In genomic region chr14:61560323-61560722, GRCh38 we compare ENCODE assay signal across 13 cellular contexts.
DNase-seq lines count a peak whose midpoint lies in the region; ATAC-seq and TF ChIP-seq lines count a peak whose summit lies in the region.
"Had no signal": no experiment of that assay in that cellular context is flagged by ENCODE, and none has a peak within 500 bp of the region (broad histone marks: within the 10 kb centered on the region; RNA-seq: fewer than 3 reads in every experiment).

No MANE protein-coding gene starts in this region.

- no peak overlapping the region for H3K9ac ChIP-seq in mammary epithelial cell (ENCODE audit: insufficient read depth, low read length)

- H3K4me3 ChIP-seq in mammary epithelial cell (replicated peaks in 1 of 3; ENCODE audit: insufficient read depth in 1 of 3, low read depth in 2 of 3, low read length in 3 of 3) (no peak overlapping the region), lower lobe of right lung (no peak overlapping the region), upper lobe of right lung (no peak overlapping the region)

- H3K27ac ChIP-seq in mammary epithelial cell (ENCODE audit: insufficient read depth, low read depth, low read length): no peak overlapping the region
- peak overlapping the region; percentile 13 for H3K27ac ChIP-seq in lower lobe of right lung
- H3K27ac ChIP-seq in upper lobe of right lung: peak overlapping the region; percentile 60

- dilution Hi-C loops in mammary epithelial cell (cut with HindIII; ENCODE audit: low sequenced_read_pairs): no loop called here

- H3K4me1 Mint-ChIP-seq in MCF 10A (ENCODE audit: insufficient read depth, unreplicated experiment) (peaks cover 56% of the 10 kb centered on the region), chondrocyte (ENCODE audit: low read depth) (peaks cover 92% of the 10 kb centered on the region)

- no peak overlapping the region for H2AFZ ChIP-seq in mammary epithelial cell (ENCODE audit: low read depth, low read length)

- H3K4me1 ChIP-seq in mammary epithelial cell (ENCODE audit: insufficient read depth, low read length) (peaks cover 69% of the 10 kb centered on the region), lower lobe of right lung (peaks cover 45% of the 10 kb centered on the region), upper lobe of right lung (peaks cover 30% of the 10 kb centered on the region)

- CTCF ChIA-PET in MCF 10A (lab: Yijun Ruan, JAX) (interaction anchor here (0.6 kb wide), 1 partner anchor 694 kb away, joined by 5 read pairs; no protein-coding TSS in a partner anchor), mammary epithelial cell (lab: Charles Lee; ENCODE audit: low non-redundant PET) (no interaction called here)

- H3K36me3 ChIP-seq in mammary epithelial cell (ENCODE audit: insufficient read depth, low read length) (no peaks in the 10 kb centered on the region), lower lobe of right lung (no peaks in the 10 kb centered on the region), upper lobe of right lung (no peaks in the 10 kb centered on the region)

- ATAC-seq in lower lobe of right lung: no peak
- ATAC-seq in upper lobe of right lung: no peak
- no peak for ATAC-seq in HG03457 (IDR thresholded peaks at IDR 0.05; ENCODE audit: unreplicated experiment)

- H3K9me3 Mint-ChIP-seq in MCF 10A (ENCODE audit: unreplicated experiment) (no peaks in the 10 kb centered on the region), chondrocyte (ENCODE audit: low read depth) (peaks cover 5% of the 10 kb centered on the region)
- H3K9me3 Mint-ChIP-seq: activated B cell treated with CpG ODN at 0.5 μM for 24 hours; activated naive CD4-positive, alpha-beta T cell treated with anti-CD3 and anti-CD28 coated beads, Interleukin-2, amount 50 U/mL, for 24 hours had no signal

- H4K20me1 ChIP-seq in mammary epithelial cell (ENCODE audit: insufficient read depth, low read length): no peaks in the 10 kb centered on the region

- DNase-seq in MCF 10A (ENCODE audit: unreplicated experiment) (no peak), mammary epithelial cell (no peak), chondrocyte (ENCODE audit: low spot score) (no peak), lower lobe of right lung (no peak), upper lobe of right lung (no peak), C1 segment of cervical spinal cord (lab: John Stamatoyannopoulos, UW) (no peak)
- DNase-seq in stimulated activated CD4-positive, alpha-beta T cell treated with anti-CD3 and anti-CD28 coated beads, Interleukin-4, amount 100 ng/mL, for 4 hours: no peak
- DNase-seq: activated B cell treated with CpG ODN at 0.5 μM for 24 hours; erythroblast; midbrain; stimulated activated CD4-positive, alpha-beta T cell treated with anti-CD3 and anti-CD28 coated beads, Interleukin-2, amount 100 ng/mL, for 24 hours had no signal

- no peaks in the 10 kb centered on the region for H3K36me3 Mint-ChIP-seq in MCF 10A (ENCODE audit: insufficient read depth, unreplicated experiment)
- no peaks in the 10 kb centered on the region for H3K36me3 Mint-ChIP-seq in chondrocyte (ENCODE audit: low read depth)

- intact Hi-C loops in MCF 10A (cut with micrococcal nuclease): no loop called here
- intact Hi-C loops in mammary epithelial cell (cut with micrococcal nuclease): loop anchor here (5.0 kb wide), 1 partner anchor 92 kb away; no protein-coding TSS in a partner anchor
- intact Hi-C loops in lower lobe of right lung (cut with DNase I): no loop called here
- intact Hi-C loops in upper lobe of right lung (cut with DNase I): no loop called here

- peak overlapping the region; percentile 23 for H3K27ac Mint-ChIP-seq in MCF 10A (ENCODE audit: low read depth, unreplicated experiment)
- H3K27ac Mint-ChIP-seq in chondrocyte (ENCODE audit: unreplicated experiment): peak overlapping the region; percentile 97
- H3K27ac Mint-ChIP-seq: activated B cell treated with CpG ODN at 0.5 μM for 24 hours; activated naive CD4-positive, alpha-beta T cell treated with anti-CD3 and anti-CD28 coated beads, Interleukin-2, amount 50 U/mL, for 24 hours had no signal

- no peak overlapping the region for H3K4me2 ChIP-seq in mammary epithelial cell (ENCODE audit: insufficient read depth, low read depth, low read length)

- no peaks in the 10 kb centered on the region for H3K27me3 ChIP-seq in mammary epithelial cell (ENCODE audit: insufficient read depth, low read length)
- H3K27me3 ChIP-seq in lower lobe of right lung (ENCODE audit: low read depth): no peaks in the 10 kb centered on the region
- H3K27me3 ChIP-seq in upper lobe of right lung: no peaks in the 10 kb centered on the region

- H3K4me3 Mint-ChIP-seq in MCF 10A (ENCODE audit: unreplicated experiment) (no peak overlapping the region), chondrocyte (ENCODE audit: unreplicated experiment) (no peak overlapping the region)
- H3K4me3 Mint-ChIP-seq: activated B cell treated with CpG ODN at 0.5 μM for 24 hours; activated naive CD4-positive, alpha-beta T cell treated with anti-CD3 and anti-CD28 coated beads, Interleukin-2, amount 50 U/mL, for 24 hours had no signal

- no peaks in the 10 kb centered on the region for H3K27me3 Mint-ChIP-seq in MCF 10A (ENCODE audit: insufficient read depth, unreplicated experiment)
- no peaks in the 10 kb centered on the region for H3K27me3 Mint-ChIP-seq in chondrocyte (ENCODE audit: low read depth)
- H3K27me3 Mint-ChIP-seq: activated B cell treated with CpG ODN at 0.5 μM for 24 hours; activated naive CD4-positive, alpha-beta T cell treated with anti-CD3 and anti-CD28 coated beads, Interleukin-2, amount 50 U/mL, for 24 hours had no signal

- TF ChIP-seq CTCF in MCF 10A (IDR thresholded peaks at IDR 0.05; ENCODE audit: unreplicated experiment) (no peak), mammary epithelial cell (conservative IDR thresholded peaks at IDR 0.05 in 1 of 2, IDR thresholded peaks at IDR 0.05 in 1 of 2; ENCODE audit: extremely low read depth in 1 of 2, insufficient read depth in 1 of 2, low read depth in 1 of 2, low read length in 2 of 2) (no peak), chondrocyte (IDR thresholded peaks at IDR 0.05) (no peak), lower lobe of right lung (IDR thresholded peaks at IDR 0.05) (no peak), upper lobe of right lung (IDR thresholded peaks at IDR 0.05) (no peak)

- 80% methylated on average over 5 of the region's 5 CpGs for WGBS in mammary epithelial cell (ENCODE audit: low coverage, missing lambda C conversion rate)

- BruUV-seq in MCF 10A (replicated peaks; lab: Mats Ljungman, UMichigan) (no TSS peak), mammary epithelial cell (replicated peaks; lab: Mats Ljungman, UMichigan) (no TSS peak)

- H3K79me2 ChIP-seq in mammary epithelial cell (ENCODE audit: insufficient read depth, low read length): no peaks in the 10 kb centered on the region

- H3K9me3 ChIP-seq in mammary epithelial cell (replicated peaks; ENCODE audit: insufficient read depth, low read length): no peaks in the 10 kb centered on the region
- no peaks in the 10 kb centered on the region for H3K9me3 ChIP-seq in lower lobe of right lung
- H3K9me3 ChIP-seq in upper lobe of right lung: no peaks in the 10 kb centered on the region

- in situ Hi-C loops in mammary epithelial cell (cut with MboI; ENCODE audit: low sequenced_read_pairs in 2 of 2): no loop called here

- POLR2A ChIA-PET in MCF 10A (lab: Yijun Ruan, JAX): interaction anchor here (0.8 to 3.8 kb wide), 7 partner anchors 9 to 138 kb away, joined by 3 to 32 read pairs (median 4); partner anchors contain the start of gene HIF1A
